22 cellular contexts compared by ENCODE assay signal in genomic region chr19:33349319-33350289, GRCh38. TPM values are rescaled to one million over a fixed set of nuclear protein-coding genes. Genes with fewer than 3 reads are reported as not detected.
A peak's percentile ranks its signal among the peaks of the same experiment; 100 is the strongest.
DNase-seq lines count a peak whose midpoint lies in the region; ATAC-seq, FAIRE-seq and TF ChIP-seq lines count a peak whose summit lies in the region.
"Had no signal": no experiment of that assay in that cellular context is flagged by ENCODE, and none has a peak within 500 bp of the region (broad histone marks: within the 10 kb centered on the region; RNA-seq: fewer than 3 reads in every experiment).

No MANE protein-coding gene starts in this region.

- CTCF ChIA-PET in RWPE1 (lab: Yijun Ruan, JAX): interaction anchor here (0.6 to 0.7 kb wide), 3 partner anchors 17 to 620 kb away, joined by 3 to 4 read pairs (median 3); no protein-coding TSS in a partner anchor

- WGBS in hepatocyte (ENCODE audit: low lambda C conversion rate, missing lambda C conversion rate): 91% methylated on average over 12 of the region's 12 CpGs
- 87% methylated on average over 11 of the region's 12 CpGs for WGBS in mesenchymal stem cell

- no peak overlapping the region for H3K23ac ChIP-seq in mesenchymal stem cell (ENCODE audit: low read length in 2 of 2)

- H3K27ac ChIP-seq in RWPE1 (peak overlapping the region; percentile 83), hepatocyte (peak overlapping the region; percentile 8), mesenchymal stem cell (ENCODE audit: low read length, poor library complexity, severe bottlenecking) (no peak overlapping the region)
- H3K27ac ChIP-seq: KMS-11 had no signal

- no peak overlapping the region for H3K14ac ChIP-seq in mesenchymal stem cell (ENCODE audit: low read length in 2 of 2)

- POLR2A ChIA-PET in RWPE1 (lab: Yijun Ruan, JAX; ENCODE audit: low non-redundant PET): no interaction called here

- H3K4ac ChIP-seq in mesenchymal stem cell (ENCODE audit: low read depth in 1 of 2, low read length in 2 of 2): no peak overlapping the region

- H3K9me2 ChIP-seq in hepatocyte (replicated peaks; ENCODE audit: insufficient read depth): no peaks in the 10 kb centered on the region

- H3K4me1 ChIP-seq in hepatocyte (ENCODE audit: insufficient read depth) (no peaks in the 10 kb centered on the region), mesenchymal stem cell (ENCODE audit: control insufficient read depth, insufficient read depth, low read depth, low read length) (no peaks in the 10 kb centered on the region)

- TF ChIP-seq CTCF in RWPE1 (conservative IDR thresholded peaks at IDR 0.05; ENCODE audit: low read depth) (no peak), bronchial epithelial cell (IDR thresholded peaks at IDR 0.05; ENCODE audit: insufficient read depth, low read length, severe bottlenecking) (no peak), hepatocyte (IDR thresholded peaks at IDR 0.05; ENCODE audit: poor library complexity) (no peak)

- no peaks in the 10 kb centered on the region for H3K36me3 ChIP-seq in bronchial epithelial cell (ENCODE audit: control insufficient read depth, insufficient read depth, low read length)
- no peaks in the 10 kb centered on the region for H3K36me3 ChIP-seq in hepatocyte (replicated peaks; ENCODE audit: insufficient read depth, low read depth)
- H3K36me3 ChIP-seq in mesenchymal stem cell (ENCODE audit: control insufficient read depth in 1 of 2, insufficient read depth in 2 of 2, low read depth in 1 of 2, low read length in 2 of 2): no peaks in the 10 kb centered on the region

- no peaks in the 10 kb centered on the region for H3K9me3 ChIP-seq in hepatocyte (ENCODE audit: low read depth)
- H3K9me3 ChIP-seq in mesenchymal stem cell (ENCODE audit: control insufficient read depth, low read length): no peaks in the 10 kb centered on the region

- H2AFZ ChIP-seq in hepatocyte: no peak overlapping the region
- H2AFZ ChIP-seq in mesenchymal stem cell (ENCODE audit: low read depth, low read length): no peak overlapping the region

- H3K79me2 ChIP-seq in hepatocyte: no peaks in the 10 kb centered on the region

- H3K4me3 ChIP-seq in bronchial epithelial cell (ENCODE audit: low read depth, low read length) (no peak overlapping the region), hepatocyte (no peak overlapping the region), mesenchymal stem cell (ENCODE audit: insufficient read depth in 1 of 2, low read depth in 1 of 2, low read length in 2 of 2) (no peak overlapping the region)

- no peak overlapping the region for H3K18ac ChIP-seq in mesenchymal stem cell (ENCODE audit: low read depth in 1 of 2, low read length in 2 of 2)

- no peaks in the 10 kb centered on the region for H4K20me1 ChIP-seq in hepatocyte (ENCODE audit: insufficient read depth, poor library complexity, severe bottlenecking)

- H3K27me3 ChIP-seq in bronchial epithelial cell (ENCODE audit: control insufficient read depth, insufficient read depth, low read length) (no peaks in the 10 kb centered on the region), hepatocyte (peaks cover 4% of the 10 kb centered on the region), mesenchymal stem cell (ENCODE audit: control insufficient read depth in 1 of 2, insufficient read depth in 1 of 2, low read length in 2 of 2) (peaks cover 14 to 35% of the 10 kb centered on the region in 2 experiments)

- H3K36me3 Mint-ChIP-seq in stimulated activated naive B cell treated with anti-CD40 and anti-IgM and Interleukin-4, amounts not matched to agents 10 μg/mL and 1 μg/mL and 100 μg/mL, for 72 hours: no peaks in the 10 kb centered on the region
- H3K36me3 Mint-ChIP-seq: CD4-positive, alpha-beta memory T cell had no signal

- no peak for DNase-seq in RWPE1 (ENCODE audit: low spot score)
- DNase-seq in bronchial epithelial cell (ENCODE audit: low read depth): peak; percentile 68
- DNase-seq in hepatocyte (ENCODE audit: low spot score): no peak
- DNase-seq in mesenchymal stem cell: no peak
- no peak for DNase-seq in NCI-H446 (lab: John Stamatoyannopoulos, UW)
- no peak for DNase-seq in stimulated activated naive B cell treated with anti-CD40 and anti-IgM and Interleukin-4, amounts not matched to agents 10 μg/mL and 1 μg/mL and 100 μg/mL, for 72 hours
- DNase-seq: C1 segment of cervical spinal cord; CD4-positive, alpha-beta memory T cell; COR-L47; DMS53; NCI-H1048; NCI-H1417; NCI-H1694; NCI-H2081; NCI-H2227 treated with DMSO at 0.1 percent for 48 hours; NCI-H510A; NCI-H69; RPMI8226; SHP77 treated with DMSO at 0.1 percent for 48 hours had no signal

- no peak overlapping the region for H2BK120ac ChIP-seq in mesenchymal stem cell (ENCODE audit: low read depth, low read length)

- no peaks in the 10 kb centered on the region for H3K4me1 Mint-ChIP-seq in stimulated activated naive B cell treated with anti-CD40 and anti-IgM and Interleukin-4, amounts not matched to agents 10 μg/mL and 1 μg/mL and 100 μg/mL, for 72 hours
- H3K4me1 Mint-ChIP-seq: CD4-positive, alpha-beta memory T cell had no signal

- H2AK5ac ChIP-seq in mesenchymal stem cell (ENCODE audit: low read length, severe bottlenecking): no peak overlapping the region

- H3K4me3 Mint-ChIP-seq in stimulated activated naive B cell treated with anti-CD40 and anti-IgM and Interleukin-4, amounts not matched to agents 10 μg/mL and 1 μg/mL and 100 μg/mL, for 72 hours: no peak overlapping the region
- H3K4me3 Mint-ChIP-seq: CD4-positive, alpha-beta memory T cell had no signal

- no peak for FAIRE-seq in bronchial epithelial cell (lab: Jason Lieb, UNC)

- H3K9ac ChIP-seq in mesenchymal stem cell (ENCODE audit: low read length): peak overlapping the region; percentile 21
- H3K9ac ChIP-seq: KMS-11 had no signal

- H3K4me2 ChIP-seq in hepatocyte (no peak overlapping the region), mesenchymal stem cell (ENCODE audit: low read length, poor library complexity, severe bottlenecking) (no peak overlapping the region)
- H3K4me2 ChIP-seq: KMS-11 had no signal

- no peak overlapping the region for H4K91ac ChIP-seq in mesenchymal stem cell (ENCODE audit: low read length)

- no peak overlapping the region for H2BK5ac ChIP-seq in mesenchymal stem cell (ENCODE audit: low read depth, low read length, poor library complexity, severe bottlenecking)

- H4K8ac ChIP-seq in mesenchymal stem cell (ENCODE audit: low read length): no peak overlapping the region

- no peak overlapping the region for H2BK15ac ChIP-seq in mesenchymal stem cell (ENCODE audit: low read depth, poor library complexity, severe bottlenecking)

- H3K27me3 Mint-ChIP-seq in stimulated activated naive B cell treated with anti-CD40 and anti-IgM and Interleukin-4, amounts not matched to agents 10 μg/mL and 1 μg/mL and 100 μg/mL, for 72 hours: peaks cover 49 to 51% of the 10 kb centered on the region in 2 donors

- H3K9me3 Mint-ChIP-seq in stimulated activated naive B cell treated with anti-CD40 and anti-IgM and Interleukin-4, amounts not matched to agents 10 μg/mL and 1 μg/mL and 100 μg/mL, for 72 hours: no peaks in the 10 kb centered on the region

- no peaks in the 10 kb centered on the region for H3K79me1 ChIP-seq in mesenchymal stem cell (replicated peaks; ENCODE audit: low read length, poor library complexity, severe bottlenecking)

- no peak overlapping the region for H2BK12ac ChIP-seq in mesenchymal stem cell (ENCODE audit: low read length in 2 of 2)

- no peak overlapping the region for H3K27ac Mint-ChIP-seq in stimulated activated naive B cell treated with anti-CD40 and anti-IgM and Interleukin-4, amounts not matched to agents 10 μg/mL and 1 μg/mL and 100 μg/mL, for 72 hours
- H3K27ac Mint-ChIP-seq: CD4-positive, alpha-beta memory T cell had no signal

- no peak for ATAC-seq in HG02759 (IDR thresholded peaks at IDR 0.05; ENCODE audit: unreplicated experiment)
- ATAC-seq in stimulated activated naive B cell treated with anti-CD40 and anti-IgM and Interleukin-4, amounts not matched to agents 10 μg/mL and 1 μg/mL and 100 μg/mL, for 72 hours (replicated peaks): no peak
- ATAC-seq: HCT116 had no signal

RNA-seq across cellular contexts. Expression of gene CEBPG, which starts 23.9 kb away (rescaled TPM):
- 124 and 128 TPM in 2 replicates for total RNA-seq in bronchial epithelial cell
- total RNA-seq in hepatocyte: 69.4 and 69.5 TPM in 2 replicates
- 26.2 and 33.1 TPM in 2 replicates for polyA plus RNA-seq in hepatocyte
- 12.3 TPM for polyA plus RNA-seq in mesenchymal stem cell (2013, experiment 1 of 2)
- 12.5 TPM for polyA plus RNA-seq in mesenchymal stem cell (2013, experiment 2 of 2)

RNA-seq across cellular contexts. Expression of gene CEBPA, which starts 47.3 kb away (rescaled TPM):
- total RNA-seq in bronchial epithelial cell (10.8 and 17.4 TPM in 2 replicates), hepatocyte (151 and 160 TPM in 2 replicates)
- 65.1 and 103 TPM in 2 replicates for polyA plus RNA-seq in hepatocyte
- 0.03 TPM for polyA plus RNA-seq in mesenchymal stem cell (2013, experiment 1 of 2)
- 0.07 TPM for polyA plus RNA-seq in mesenchymal stem cell (2013, experiment 2 of 2)
